11 cellular contexts compared by ENCODE assay signal in the genomic region with DNA sequence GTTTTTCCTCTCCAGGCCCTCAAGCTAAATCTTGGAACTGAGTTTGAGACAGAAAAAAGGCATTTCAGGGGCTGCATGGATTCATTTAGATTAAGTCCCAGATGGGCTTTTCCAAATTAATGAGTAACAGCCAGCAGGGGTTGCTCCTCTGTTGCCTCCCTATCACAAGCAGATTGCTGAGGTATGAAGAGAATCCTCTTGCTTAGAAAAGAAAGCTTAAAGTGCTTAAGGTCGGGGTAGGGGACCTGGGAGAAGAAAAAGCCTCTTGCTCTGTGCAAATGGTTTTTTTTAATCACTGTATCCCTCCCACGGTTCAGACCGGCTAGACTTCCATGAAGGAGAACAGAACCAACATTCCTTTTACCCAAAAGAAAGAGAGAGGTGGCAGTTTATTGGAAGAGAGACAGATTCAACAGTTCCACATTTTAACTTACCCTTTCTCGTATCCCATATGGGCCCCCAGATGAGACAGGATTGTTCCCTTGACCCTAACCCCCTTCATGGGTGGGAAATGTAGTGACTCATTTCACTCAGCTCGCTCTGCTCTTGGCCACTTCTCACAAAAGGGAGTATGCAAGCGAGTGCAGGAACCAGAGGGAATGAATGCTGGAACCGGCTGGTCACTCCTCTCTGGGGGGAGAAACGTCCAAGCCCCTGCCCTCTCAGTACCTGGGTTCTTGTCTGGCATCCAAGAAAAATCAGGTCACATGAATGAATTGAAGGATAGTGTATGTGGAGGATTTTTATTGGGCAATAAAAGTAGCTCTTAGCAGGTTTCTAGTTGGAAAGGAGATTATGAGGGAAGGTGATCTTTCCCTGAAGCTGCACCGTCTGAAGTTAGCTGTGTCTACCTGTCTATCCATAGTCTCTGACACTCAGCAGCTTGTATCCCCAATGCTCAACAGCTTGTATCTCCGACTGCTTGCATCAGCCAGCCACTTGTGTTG.
DNase-seq lines count a peak whose midpoint lies in the region; TF ChIP-seq lines count a peak whose summit lies in the region.
"Had no signal": no experiment of that assay in that cellular context is flagged by ENCODE, and none has a peak within 500 bp of the region (broad histone marks: within the 10 kb centered on the region; RNA-seq: fewer than 3 reads in every experiment).

No MANE protein-coding gene starts in this region.

- H3K36me3 Mint-ChIP-seq in activated CD4-positive, alpha-beta T cell treated with anti-CD3 and anti-CD28 coated beads, Interleukin-2, amount 10 ng/mL, durations not matched to agents 24 days and 14 days (ENCODE audit: low read depth): no peaks in the 10 kb centered on the region

- intact Hi-C loops in activated CD4-positive, alpha-beta T cell treated with anti-CD3 and anti-CD28 coated beads, Interleukin-2, amount 10 ng/mL, durations not matched to agents 24 days and 14 days (cut with micrococcal nuclease): no loop called here

- H3K27me3 Mint-ChIP-seq in activated CD4-positive, alpha-beta T cell treated with anti-CD3 and anti-CD28 coated beads, Interleukin-2, amount 10 ng/mL, durations not matched to agents 24 days and 14 days: no peaks in the 10 kb centered on the region

- DNase-seq in NCI-H1694 (lab: John Stamatoyannopoulos, UW) (peak; percentile 34), astrocyte of the spinal cord (ENCODE audit: low read depth, low spot score) (peak; percentile 20), kidney glomerular epithelial cell (lab: John Stamatoyannopoulos, UW) (peak; percentile 29), smooth muscle cell of the brain vasculature (ENCODE audit: low read depth, low spot score) (peak; percentile 43), SIG-M5 (lab: John Stamatoyannopoulos, UW) (no peak)
- no peak for DNase-seq in activated CD4-positive, alpha-beta T cell treated with anti-CD3 and anti-CD28 coated beads, Interleukin-2, amount 10 ng/mL, durations not matched to agents 24 days and 14 days
- no peak for DNase-seq in activated CD4-positive, CD25-positive, alpha-beta regulatory T cell treated with anti-CD3 and anti-CD28 coated beads, Interleukin-2, amount 50 U/mL, for 72 hours
- DNase-seq: activated CD8-positive, alpha-beta memory T cell treated with anti-CD3 and anti-CD28 coated beads, Interleukin-2, amount 50 U/mL, for 48 hours; HFFc6; NCI-H1417 had no signal

- H3K4me3 ChIP-seq in astrocyte of the spinal cord (ENCODE audit: low read depth, low read length): no peak overlapping the region
- H3K4me3 ChIP-seq: suprapubic skin had no signal

- no peaks in the 10 kb centered on the region for H3K4me1 Mint-ChIP-seq in activated CD4-positive, alpha-beta T cell treated with anti-CD3 and anti-CD28 coated beads, Interleukin-2, amount 10 ng/mL, durations not matched to agents 24 days and 14 days

- TF ChIP-seq CTCF in astrocyte of the spinal cord (IDR thresholded peaks at IDR 0.05; ENCODE audit: low read depth, low read length): no peak

- in situ Hi-C loops in astrocyte of the spinal cord (cut with HindIII; ENCODE audit: low sequenced_read_pairs): no loop called here

- H3K4me3 Mint-ChIP-seq in activated CD4-positive, alpha-beta T cell treated with anti-CD3 and anti-CD28 coated beads, Interleukin-2, amount 10 ng/mL, durations not matched to agents 24 days and 14 days: no peak overlapping the region
- H3K4me3 Mint-ChIP-seq: HFFc6 had no signal

- no peak overlapping the region for H3K27ac Mint-ChIP-seq in activated CD4-positive, alpha-beta T cell treated with anti-CD3 and anti-CD28 coated beads, Interleukin-2, amount 10 ng/mL, durations not matched to agents 24 days and 14 days
- H3K27ac Mint-ChIP-seq: HFFc6 had no signal

- H3K9me3 Mint-ChIP-seq in activated CD4-positive, alpha-beta T cell treated with anti-CD3 and anti-CD28 coated beads, Interleukin-2, amount 10 ng/mL, durations not matched to agents 24 days and 14 days: peaks cover 9% of the 10 kb centered on the region

Comparison
In these comparisons a context has a peak if more than half of its experiments do, and no peak if none do; other contexts are left out.
1. DNase-seq: peak in NCI-H1694 (single experiment), astrocyte of the spinal cord (single experiment), kidney glomerular epithelial cell (single experiment) and smooth muscle cell of the brain vasculature (single experiment); none in SIG-M5 (single experiment), activated CD4-positive, alpha-beta T cell treated with anti-CD3 and anti-CD28 coated beads, Interleukin-2, amount 10 ng/mL, durations not matched to agents 24 days and 14 days (single experiment) and activated CD4-positive, CD25-positive, alpha-beta regulatory T cell treated with anti-CD3 and anti-CD28 coated beads, Interleukin-2, amount 50 U/mL, for 72 hours (single experiment).